ENCODE assay signal across 19 cellular contexts in genomic region chr1:208188607-208189006, GRCh38.
"Had no signal": no experiment of that assay in that cellular context is flagged by ENCODE, and none has a peak within 500 bp of the region (broad histone marks: within the 10 kb centered on the region; RNA-seq: fewer than 3 reads in every experiment).

No MANE protein-coding gene starts in this region.

- H3K9me3 ChIP-seq: colonic mucosa, mucosa of descending colon, neutrophil, spleen, thoracic aorta, transverse colon had no signal

- H3K27ac ChIP-seq: colonic mucosa, foreskin keratinocyte, neutrophil, spleen, thoracic aorta, transverse colon had no signal

- H3K9me3 Mint-ChIP-seq: naive thymus-derived CD8-positive, alpha-beta T cell; stimulated activated naive B cell treated with anti-CD40 and anti-IgM and Interleukin-4, amounts not matched to agents 10 μg/mL and 1 μg/mL and 100 μg/mL, for 72 hours; stimulated activated naive CD8-positive, alpha-beta T cell treated with anti-CD3 and anti-CD28 coated beads, Interleukin-15, amount 100 ng/mL, for 72 hours had no signal

- DNase-seq: colonic mucosa; dermis blood vessel endothelial cell; head of caudate nucleus; hypothalamus; kidney glomerular epithelial cell; mucosa of descending colon; naive thymus-derived CD8-positive, alpha-beta T cell; spleen; stimulated activated CD4-positive, alpha-beta T cell treated with anti-CD3 and anti-CD28 coated beads, Interleukin-15, amount 100 ng/mL, for 24 hours; stimulated activated CD4-positive, alpha-beta T cell treated with anti-CD3 and anti-CD28 coated beads, Interleukin-1b, Interleukin-23, amount 100 ng/mL, for 48 hours; stimulated activated CD4-positive, alpha-beta T cell treated with anti-CD3 and anti-CD28 coated beads, Interleukin-4, amount 100 ng/mL, for 24 hours; stimulated activated naive B cell treated with anti-CD40 and anti-IgM and Interleukin-4, amounts not matched to agents 10 μg/mL and 1 μg/mL and 100 μg/mL, for 72 hours; stimulated activated naive CD8-positive, alpha-beta T cell treated with anti-CD3 and anti-CD28 coated beads, Interleukin-15, amount 100 ng/mL, for 72 hours; substantia nigra; transverse colon had no signal

- H3K36me3 Mint-ChIP-seq: naive thymus-derived CD8-positive, alpha-beta T cell; stimulated activated naive B cell treated with anti-CD40 and anti-IgM and Interleukin-4, amounts not matched to agents 10 μg/mL and 1 μg/mL and 100 μg/mL, for 72 hours had no signal

- H3K4me3 Mint-ChIP-seq: naive thymus-derived CD8-positive, alpha-beta T cell; stimulated activated naive B cell treated with anti-CD40 and anti-IgM and Interleukin-4, amounts not matched to agents 10 μg/mL and 1 μg/mL and 100 μg/mL, for 72 hours; stimulated activated naive CD8-positive, alpha-beta T cell treated with anti-CD3 and anti-CD28 coated beads, Interleukin-15, amount 100 ng/mL, for 72 hours had no signal

- H3K27me3 Mint-ChIP-seq: stimulated activated naive B cell treated with anti-CD40 and anti-IgM and Interleukin-4, amounts not matched to agents 10 μg/mL and 1 μg/mL and 100 μg/mL, for 72 hours; stimulated activated naive CD8-positive, alpha-beta T cell treated with anti-CD3 and anti-CD28 coated beads, Interleukin-15, amount 100 ng/mL, for 72 hours had no signal

- H3K4me3 ChIP-seq: colonic mucosa, mucosa of descending colon, spleen, thoracic aorta, transverse colon had no signal

- H3K36me3 ChIP-seq: colonic mucosa, neutrophil, spleen, thoracic aorta, transverse colon had no signal

- H3K27me3 ChIP-seq: colonic mucosa, foreskin keratinocyte, spleen, transverse colon had no signal

- ATAC-seq: foreskin keratinocyte; mucosa of descending colon; naive thymus-derived CD8-positive, alpha-beta T cell; sciatic nerve had no signal
